1 cellular context compared by ENCODE assay signal in the genomic region with DNA sequence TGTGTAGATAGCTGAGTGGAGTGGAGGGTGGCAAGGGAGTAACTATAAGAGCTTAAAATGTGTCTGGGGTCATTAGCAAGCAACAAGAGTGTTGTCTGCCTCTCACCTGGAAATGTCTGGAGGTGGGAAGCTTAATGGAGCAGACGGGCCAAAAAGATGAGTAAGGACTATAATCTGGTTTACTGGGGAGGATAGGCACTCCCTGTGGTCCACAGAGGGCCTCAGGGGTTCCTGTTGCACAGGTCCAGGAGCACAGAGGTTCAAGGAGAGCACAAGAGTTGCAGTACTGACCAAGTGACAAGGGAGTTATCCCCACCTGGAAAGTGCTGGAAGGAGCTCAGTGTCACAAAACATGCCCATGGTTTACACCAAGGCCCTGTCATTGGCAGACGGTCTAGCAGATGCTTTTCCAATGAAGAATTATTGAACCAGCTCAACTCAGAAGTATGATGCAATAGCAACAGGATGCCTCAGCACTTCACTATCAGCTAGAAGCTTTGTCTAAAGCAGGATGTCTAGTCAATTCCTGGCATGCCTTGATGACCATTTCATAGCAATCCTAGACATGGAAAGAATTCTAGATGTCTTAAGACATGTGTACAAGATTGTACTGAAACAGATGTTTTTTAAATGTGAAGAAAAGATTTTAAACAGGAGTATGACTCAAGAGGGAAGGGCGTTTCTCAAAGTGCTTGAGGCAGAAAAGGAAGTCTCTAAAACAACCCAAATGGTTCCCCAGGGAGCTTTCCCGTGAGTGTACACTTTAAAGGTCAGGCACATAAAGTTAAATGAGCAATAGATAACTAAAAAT.
TF ChIP-seq lines count a peak whose summit lies in the region.

No MANE protein-coding gene starts in this region.

TF ChIP-seq in HepG2, 621 proteins besides CTCF, POLR2A, EP300 and RAD21 (continued from another document):
- TF ChIP-seq, protein P1, sequence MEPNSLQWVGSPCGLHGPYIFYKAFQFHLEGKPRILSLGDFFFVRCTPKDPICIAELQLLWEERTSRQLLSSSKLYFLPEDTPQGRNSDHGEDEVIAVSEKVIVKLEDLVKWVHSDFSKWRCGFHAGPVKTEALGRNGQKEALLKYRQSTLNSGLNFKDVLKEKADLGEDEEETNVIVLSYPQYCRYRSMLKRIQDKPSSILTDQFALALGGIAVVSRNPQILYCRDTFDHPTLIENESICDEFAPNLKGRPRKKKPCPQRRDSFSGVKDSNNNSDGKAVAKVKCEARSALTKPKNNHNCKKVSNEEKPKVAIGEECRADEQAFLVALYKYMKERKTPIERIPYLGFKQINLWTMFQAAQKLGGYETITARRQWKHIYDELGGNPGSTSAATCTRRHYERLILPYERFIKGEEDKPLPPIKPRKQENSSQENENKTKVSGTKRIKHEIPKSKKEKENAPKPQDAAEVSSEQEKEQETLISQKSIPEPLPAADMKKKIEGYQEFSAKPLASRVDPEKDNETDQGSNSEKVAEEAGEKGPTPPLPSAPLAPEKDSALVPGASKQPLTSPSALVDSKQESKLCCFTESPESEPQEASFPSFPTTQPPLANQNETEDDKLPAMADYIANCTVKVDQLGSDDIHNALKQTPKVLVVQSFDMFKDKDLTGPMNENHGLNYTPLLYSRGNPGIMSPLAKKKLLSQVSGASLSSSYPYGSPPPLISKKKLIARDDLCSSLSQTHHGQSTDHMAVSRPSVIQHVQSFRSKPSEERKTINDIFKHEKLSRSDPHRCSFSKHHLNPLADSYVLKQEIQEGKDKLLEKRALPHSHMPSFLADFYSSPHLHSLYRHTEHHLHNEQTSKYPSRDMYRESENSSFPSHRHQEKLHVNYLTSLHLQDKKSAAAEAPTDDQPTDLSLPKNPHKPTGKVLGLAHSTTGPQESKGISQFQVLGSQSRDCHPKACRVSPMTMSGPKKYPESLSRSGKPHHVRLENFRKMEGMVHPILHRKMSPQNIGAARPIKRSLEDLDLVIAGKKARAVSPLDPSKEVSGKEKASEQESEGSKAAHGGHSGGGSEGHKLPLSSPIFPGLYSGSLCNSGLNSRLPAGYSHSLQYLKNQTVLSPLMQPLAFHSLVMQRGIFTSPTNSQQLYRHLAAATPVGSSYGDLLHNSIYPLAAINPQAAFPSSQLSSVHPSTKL (CRISPR knock-in tag; IDR thresholded peaks at IDR 0.05): 0 out of 2 replicates have a peak, but pooled peaks have one; percentile 32
- TF ChIP-seq ZNF644 (CRISPR knock-in tag; IDR thresholded peaks at IDR 0.05; ENCODE audit: low read depth): peak; percentile 82
- TF ChIP-seq GATAD2A (CRISPR knock-in tag; IDR thresholded peaks at IDR 0.05): peak; percentile 44; the same call in 1 of the 2 replicates
- no peak for TF ChIP-seq MED13 (CRISPR knock-in tag; IDR thresholded peaks at IDR 0.05)
- TF ChIP-seq, protein P2, sequence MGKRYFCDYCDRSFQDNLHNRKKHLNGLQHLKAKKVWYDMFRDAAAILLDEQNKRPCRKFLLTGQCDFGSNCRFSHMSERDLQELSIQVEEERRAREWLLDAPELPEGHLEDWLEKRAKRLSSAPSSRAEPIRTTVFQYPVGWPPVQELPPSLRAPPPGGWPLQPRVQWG (CRISPR knock-in tag; IDR thresholded peaks at IDR 0.05; ENCODE audit: borderline replicate concordance, low read depth): no peak
- no peak for TF ChIP-seq ZC3H13 (CRISPR knock-in tag; IDR thresholded peaks at IDR 0.05)
- no peak for TF ChIP-seq ATRX (CRISPR knock-in tag; IDR thresholded peaks at IDR 0.05; ENCODE audit: borderline replicate concordance)
- TF ChIP-seq TBX2 (CRISPR knock-in tag; IDR thresholded peaks at IDR 0.05; ENCODE audit: borderline replicate concordance): no peak
- no peak for TF ChIP-seq NFE2L2 (IDR thresholded peaks at IDR 0.05; ENCODE audit: low read length)
- peak; percentile 95 for TF ChIP-seq CEBPB (IDR thresholded peaks at IDR 0.05; ENCODE audit: borderline replicate concordance, low read depth, low read length)
- TF ChIP-seq CEBPG (CRISPR knock-in tag; IDR thresholded peaks at IDR 0.05): peak; percentile 92
- TF ChIP-seq, protein P3, sequence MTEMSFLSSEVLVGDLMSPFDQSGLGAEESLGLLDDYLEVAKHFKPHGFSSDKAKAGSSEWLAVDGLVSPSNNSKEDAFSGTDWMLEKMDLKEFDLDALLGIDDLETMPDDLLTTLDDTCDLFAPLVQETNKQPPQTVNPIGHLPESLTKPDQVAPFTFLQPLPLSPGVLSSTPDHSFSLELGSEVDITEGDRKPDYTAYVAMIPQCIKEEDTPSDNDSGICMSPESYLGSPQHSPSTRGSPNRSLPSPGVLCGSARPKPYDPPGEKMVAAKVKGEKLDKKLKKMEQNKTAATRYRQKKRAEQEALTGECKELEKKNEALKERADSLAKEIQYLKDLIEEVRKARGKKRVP (CRISPR knock-in tag; IDR thresholded peaks at IDR 0.05): peak in 1 of 2 experiments; percentile 94; a peak in 2 of 4 replicates
- TF ChIP-seq, protein P4, sequence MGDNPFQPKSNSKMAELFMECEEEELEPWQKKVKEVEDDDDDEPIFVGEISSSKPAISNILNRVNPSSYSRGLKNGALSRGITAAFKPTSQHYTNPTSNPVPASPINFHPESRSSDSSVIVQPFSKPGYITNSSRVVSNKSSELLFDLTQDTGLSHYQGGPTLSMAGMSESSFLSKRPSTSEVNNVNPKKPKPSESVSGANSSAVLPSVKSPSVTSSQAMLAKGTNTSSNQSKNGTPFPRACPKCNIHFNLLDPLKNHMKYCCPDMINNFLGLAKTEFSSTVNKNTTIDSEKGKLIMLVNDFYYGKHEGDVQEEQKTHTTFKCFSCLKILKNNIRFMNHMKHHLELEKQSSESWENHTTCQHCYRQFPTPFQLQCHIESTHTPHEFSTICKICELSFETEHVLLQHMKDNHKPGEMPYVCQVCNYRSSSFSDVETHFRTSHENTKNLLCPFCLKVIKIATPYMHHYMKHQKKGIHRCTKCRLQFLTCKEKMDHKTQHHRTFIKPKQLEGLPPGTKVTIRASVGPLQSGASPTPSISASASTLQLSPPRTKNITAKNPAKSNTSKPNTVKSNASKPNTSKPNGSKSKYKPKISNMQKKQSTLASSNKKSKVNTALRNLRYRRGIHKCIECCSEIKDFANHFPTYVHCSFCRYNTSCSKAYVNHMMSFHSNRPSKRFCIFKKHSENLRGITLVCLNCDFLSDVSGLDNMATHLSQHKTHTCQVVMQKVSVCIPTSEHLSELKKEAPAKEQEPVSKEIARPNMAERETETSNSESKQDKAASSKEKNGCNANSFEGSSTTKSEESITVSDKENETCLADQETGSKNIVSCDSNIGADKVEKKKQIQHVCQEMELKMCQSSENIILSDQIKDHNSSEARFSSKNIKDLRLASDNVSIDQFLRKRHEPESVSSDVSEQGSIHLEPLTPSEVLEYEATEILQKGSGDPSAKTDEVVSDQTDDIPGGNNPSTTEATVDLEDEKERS (CRISPR knock-in tag; IDR thresholded peaks at IDR 0.05): 0 out of 2 replicates have a peak, but pooled peaks have one; percentile 46
- no peak for TF ChIP-seq MIER2 (CRISPR knock-in tag; IDR thresholded peaks at IDR 0.05)
- TF ChIP-seq, protein P5, sequence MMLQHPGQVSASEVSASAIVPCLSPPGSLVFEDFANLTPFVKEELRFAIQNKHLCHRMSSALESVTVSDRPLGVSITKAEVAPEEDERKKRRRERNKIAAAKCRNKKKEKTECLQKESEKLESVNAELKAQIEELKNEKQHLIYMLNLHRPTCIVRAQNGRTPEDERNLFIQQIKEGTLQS (CRISPR knock-in tag; IDR thresholded peaks at IDR 0.05): 0 out of 2 replicates have a peak, but pooled peaks have one; percentile 30
- no peak for TF ChIP-seq ZNF569 (CRISPR knock-in tag; IDR thresholded peaks at IDR 0.05; ENCODE audit: borderline replicate concordance)
- peak; percentile 37; the same call in 1 of the 2 replicates for TF ChIP-seq FOSL2 (CRISPR knock-in tag; IDR thresholded peaks at IDR 0.05)
- no peak for TF ChIP-seq ZNF749 (CRISPR knock-in tag; IDR thresholded peaks at IDR 0.05; ENCODE audit: borderline replicate concordance)
- TF ChIP-seq, protein P6, sequence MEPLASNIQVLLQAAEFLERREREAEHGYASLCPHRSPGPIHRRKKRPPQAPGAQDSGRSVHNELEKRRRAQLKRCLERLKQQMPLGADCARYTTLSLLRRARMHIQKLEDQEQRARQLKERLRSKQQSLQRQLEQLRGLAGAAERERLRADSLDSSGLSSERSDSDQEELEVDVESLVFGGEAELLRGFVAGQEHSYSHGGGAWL (CRISPR knock-in tag; IDR thresholded peaks at IDR 0.05): no peak
- no peak for TF ChIP-seq ZSCAN31 (CRISPR knock-in tag; IDR thresholded peaks at IDR 0.05; ENCODE audit: low read depth)
- TF ChIP-seq KAT8 (CRISPR knock-in tag; IDR thresholded peaks at IDR 0.05): no peak
- TF ChIP-seq ATF7 (IDR thresholded peaks at IDR 0.05): peak; percentile 64
- no peak for TF ChIP-seq ATF7 (CRISPR knock-in tag; IDR thresholded peaks at IDR 0.05)
- no peak for TF ChIP-seq ZFAT (CRISPR knock-in tag; conservative IDR thresholded peaks at IDR 0.05)
- no peak for TF ChIP-seq KLF13 (CRISPR knock-in tag; IDR thresholded peaks at IDR 0.05)
- TF ChIP-seq, protein P7, sequence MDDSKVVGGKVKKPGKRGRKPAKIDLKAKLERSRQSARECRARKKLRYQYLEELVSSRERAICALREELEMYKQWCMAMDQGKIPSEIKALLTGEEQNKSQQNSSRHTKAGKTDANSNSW (CRISPR knock-in tag; IDR thresholded peaks at IDR 0.05; ENCODE audit: borderline replicate concordance): no peak
- no peak for TF ChIP-seq ZBTB8A (CRISPR knock-in tag; IDR thresholded peaks at IDR 0.05; ENCODE audit: borderline replicate concordance, low read depth)
- TF ChIP-seq ATAD3A (CRISPR knock-in tag; IDR thresholded peaks at IDR 0.05): no peak
- no peak for TF ChIP-seq NFE2 (CRISPR knock-in tag; IDR thresholded peaks at IDR 0.05)
- no peak for TF ChIP-seq ZNF737 (CRISPR knock-in tag; IDR thresholded peaks at IDR 0.05; ENCODE audit: borderline replicate concordance)
